19 cellular contexts compared by ENCODE assay signal in genomic region chr13:26469602-26470001, GRCh38.
A peak's percentile ranks its signal among the peaks of the same experiment; 100 is the strongest.
DNase-seq lines count a peak whose midpoint lies in the region; ATAC-seq and TF ChIP-seq lines count a peak whose summit lies in the region.
"Had no signal": no experiment of that assay in that cellular context is flagged by ENCODE, and none has a peak within 500 bp of the region (broad histone marks: within the 10 kb centered on the region; RNA-seq: fewer than 3 reads in every experiment).

No MANE protein-coding gene starts in this region.

- H3K36me3 ChIP-seq in Peyer's patch = no peaks in the 10 kb centered on the region
- H3K36me3 ChIP-seq: SJCRH30 had no signal

- H3K27me3 ChIP-seq in Peyer's patch = no peaks in the 10 kb centered on the region
- H3K27me3 ChIP-seq: SJCRH30 had no signal

- TF ChIP-seq CTCF in Peyer's patch (IDR thresholded peaks at IDR 0.05) = no peak

- no peak for TF ChIP-seq POLR2A in Peyer's patch (IDR thresholded peaks at IDR 0.05)

- H3K9me3 ChIP-seq in Peyer's patch = no peaks in the 10 kb centered on the region
- H3K9me3 ChIP-seq: Caco-2, SJCRH30 had no signal

- ATAC-seq in HG03045 (IDR thresholded peaks at IDR 0.05; ENCODE audit: unreplicated experiment) = no peak
- no peak for ATAC-seq in HG03378 (IDR thresholded peaks at IDR 0.05; ENCODE audit: unreplicated experiment)
- ATAC-seq: GM12878, HepG2 had no signal

- no peaks in the 10 kb centered on the region for H3K4me1 ChIP-seq in Peyer's patch
- H3K4me1 ChIP-seq: Caco-2 had no signal

- no peak overlapping the region for H3K4me3 ChIP-seq in Peyer's patch
- H3K4me3 ChIP-seq: GM12878, SJCRH30 had no signal

- DNase-seq in NCI-H1092 (lab: John Stamatoyannopoulos, UW) = peak; percentile 87
- DNase-seq in NCI-H1930 (lab: John Stamatoyannopoulos, UW) = peak; percentile 80 to 91
- DNase-seq in NCI-H774 (lab: John Stamatoyannopoulos, UW) = peak; percentile 64
- peak; percentile 33 for DNase-seq in myocyte (ENCODE audit: low read depth)
- no peak for DNase-seq in retina
- DNase-seq in Peyer's patch = no peak
- DNase-seq: Caco-2, DMS79, GOT3, KG1, NCI-H1048, NCI-H1694 treated with DMSO at 0.1 percent for 48 hours, NCI-H524, SJCRH30 had no signal

- H3K27ac ChIP-seq in Peyer's patch = no peak overlapping the region
- H3K27ac ChIP-seq: RWPE1, SJCRH30 had no signal

Comparison
In these comparisons a context has a peak if more than half of its experiments do, and no peak if none do; other contexts are left out.
1. DNase-seq: peak in NCI-H1092 (single experiment), NCI-H1930 (2 of 2), NCI-H774 (single experiment) and myocyte (single experiment); none in retina (single experiment) and Peyer's patch (0 of 3).